Comparison of ENCODE assay signal across 13 cellular contexts in the genomic region with DNA sequence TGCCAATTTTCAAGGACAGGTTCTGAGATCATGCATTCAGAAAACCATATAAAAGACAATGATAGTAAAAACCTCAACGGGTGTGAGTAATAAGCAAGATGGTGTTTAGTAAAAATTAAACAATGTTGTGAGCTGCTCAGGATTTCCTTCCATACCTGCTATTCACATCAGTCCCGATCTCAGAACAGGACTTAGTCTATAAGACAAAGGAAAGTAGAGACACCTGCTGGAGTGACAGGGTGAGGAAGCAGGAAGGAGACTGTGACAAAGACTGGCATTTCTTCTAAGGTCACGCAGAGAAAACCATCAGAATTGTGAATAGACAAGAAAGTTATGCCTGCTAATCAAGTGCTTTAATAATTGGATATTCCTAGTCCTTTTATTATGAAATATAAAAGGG.
A peak's percentile ranks its signal among the peaks of the same experiment; 100 is the strongest.
DNase-seq lines count a peak whose midpoint lies in the region; ATAC-seq and TF ChIP-seq lines count a peak whose summit lies in the region.
"Had no signal": no experiment of that assay in that cellular context is flagged by ENCODE, and none has a peak within 500 bp of the region (broad histone marks: within the 10 kb centered on the region; RNA-seq: fewer than 3 reads in every experiment).

No MANE protein-coding gene starts in this region.

- no peak overlapping the region for H3K18ac ChIP-seq in neuronal stem cell (ENCODE audit: low read length)

- TF ChIP-seq CTCF in VCaP (conservative IDR thresholded peaks at IDR 0.05) (peak; percentile 50), uterus (IDR thresholded peaks at IDR 0.05) (no peak)

- H3K4ac ChIP-seq in neuronal stem cell (ENCODE audit: low read length): no peak overlapping the region

- H3K79me1 ChIP-seq in neuronal stem cell (ENCODE audit: low read depth, low read length): no peaks in the 10 kb centered on the region

- in situ Hi-C loops in KBM-7 (cut with MboI; ENCODE audit: low pct_unique_long_range_greater_than_20kb, low sequenced_read_pairs): no loop called here

- WGBS in neuronal stem cell (ENCODE audit: extremely low coverage in 2 of 2, insufficient read length in 2 of 2, insufficient replicate concordance in 1 of 2), 2 donors: no CpG with 5 or more reads among the region's 3 CpGs

- H4K91ac ChIP-seq in neuronal stem cell (ENCODE audit: low read depth, low read length, poor library complexity): no peak overlapping the region

- H3K23ac ChIP-seq in neuronal stem cell (ENCODE audit: low read depth, low read length, poor library complexity): no peak overlapping the region

- no peak for ATAC-seq in GM18502 (IDR thresholded peaks at IDR 0.05; ENCODE audit: poor library complexity, unreplicated experiment)

- H3K4me2 ChIP-seq in neuronal stem cell (ENCODE audit: insufficient read depth, low read length, poor library complexity, severe bottlenecking): no peak overlapping the region

- H3K27ac ChIP-seq in VCaP (no peak overlapping the region), neuronal stem cell (replicated peaks; ENCODE audit: low read length) (no peak overlapping the region), uterus (no peak overlapping the region)
- H3K27ac ChIP-seq: neutrophil had no signal

- DNase-seq in DMS53 (lab: John Stamatoyannopoulos, UW): peak; percentile 42
- DNase-seq in DMS53 treated with DMSO at 0.1 percent for 48 hours (lab: John Stamatoyannopoulos, UW; ENCODE audit: unreplicated experiment): no peak
- peak; percentile 23 for DNase-seq in NCI-H1092 (lab: John Stamatoyannopoulos, UW)
- DNase-seq in neuronal stem cell (ENCODE audit: low spot score): peak; percentile 27
- DNase-seq in uterus: no peak
- DNase-seq in KBM-7: no peak
- DNase-seq: activated B cell treated with CpG ODN at 0.5 μM for 24 hours, amniotic stem cell, foreskin melanocyte, NCI-H1436 treated with DMSO at 0.1 percent for 48 hours had no signal

- H2AK5ac ChIP-seq in neuronal stem cell (ENCODE audit: low read depth, low read length): no peak overlapping the region

- no peak overlapping the region for H4K8ac ChIP-seq in neuronal stem cell (ENCODE audit: low read depth, low read length)

- no peak overlapping the region for H3K14ac ChIP-seq in neuronal stem cell (ENCODE audit: low read length)

- H3K9ac ChIP-seq in neuronal stem cell (ENCODE audit: low read depth, low read length, poor library complexity): no peak overlapping the region

- H3K4me3 ChIP-seq in neuronal stem cell (ENCODE audit: low read length in 2 of 2) (no peak overlapping the region), uterus (no peak overlapping the region)

- no peak overlapping the region for H2BK15ac ChIP-seq in neuronal stem cell (ENCODE audit: low read length)

- no peak overlapping the region for H2BK120ac ChIP-seq in neuronal stem cell (ENCODE audit: low read depth, low read length)

- intact Hi-C loops in uterus (cut with DNase I; ENCODE audit: low total_unique reads): no loop called here

- H3K36me3 ChIP-seq in neuronal stem cell (replicated peaks in 1 of 2; ENCODE audit: control insufficient read depth in 2 of 2, insufficient read depth in 2 of 2, low read length in 2 of 2) (no peaks in the 10 kb centered on the region), uterus (no peaks in the 10 kb centered on the region)
- H3K36me3 ChIP-seq: neutrophil had no signal

- H3K27me3 ChIP-seq in neuronal stem cell (ENCODE audit: control insufficient read depth in 3 of 3, insufficient read depth in 3 of 3, low read depth in 1 of 3, low read length in 3 of 3) (no peaks in the 10 kb centered on the region), uterus (no peaks in the 10 kb centered on the region)
- H3K27me3 ChIP-seq: neutrophil had no signal

- H2AFZ ChIP-seq in neuronal stem cell (ENCODE audit: low read length): no peak overlapping the region

- no peak overlapping the region for H2BK5ac ChIP-seq in neuronal stem cell (ENCODE audit: low read length)

- no peak overlapping the region for H2BK12ac ChIP-seq in neuronal stem cell (ENCODE audit: low read length)

- H3K4me1 ChIP-seq in neuronal stem cell (ENCODE audit: control insufficient read depth in 2 of 2, insufficient read depth in 1 of 2, low read depth in 1 of 2, low read length in 2 of 2): peaks cover 5 to 6% of the 10 kb centered on the region in 2 donors
- no peaks in the 10 kb centered on the region for H3K4me1 ChIP-seq in uterus

- H3K9me3 ChIP-seq in neuronal stem cell (replicated peaks in 1 of 2; ENCODE audit: control insufficient read depth in 2 of 2, insufficient read depth in 1 of 2, low read depth in 1 of 2, low read length in 2 of 2) (no peaks in the 10 kb centered on the region), uterus (no peaks in the 10 kb centered on the region)
- H3K9me3 ChIP-seq: neutrophil had no signal

- no peak for TF ChIP-seq POLR2A in uterus (IDR thresholded peaks at IDR 0.05)

Comparison
In these comparisons a context has a peak if more than half of its experiments do, and no peak if none do; other contexts are left out.
1. DNase-seq: peak in DMS53 (single experiment), NCI-H1092 (single experiment) and neuronal stem cell (single experiment); none in DMS53 treated with DMSO at 0.1 percent for 48 hours (single experiment), uterus (0 of 2) and KBM-7 (single experiment).